In genomic region chr20:57348922-57349642, GRCh38 we compare ENCODE assay signal across 1 cellular context.
A peak's percentile ranks its signal among the peaks of the same experiment; 100 is the strongest.
TF ChIP-seq lines count a peak whose summit lies in the region.

No MANE protein-coding gene starts in this region.

TF ChIP-seq in HCT116, 20 proteins besides CTCF, POLR2A, EP300 and RAD21:
- TF ChIP-seq SP1 (IDR thresholded peaks at IDR 0.05; ENCODE audit: low read depth) = peak; percentile 14; the same call in 1 of the 2 replicates
TF ChIP-seq in HCT116: peak in this region for 1; not testable (repeated sequence) for 19.
